8 cellular contexts compared by ENCODE assay signal in the genomic region with DNA sequence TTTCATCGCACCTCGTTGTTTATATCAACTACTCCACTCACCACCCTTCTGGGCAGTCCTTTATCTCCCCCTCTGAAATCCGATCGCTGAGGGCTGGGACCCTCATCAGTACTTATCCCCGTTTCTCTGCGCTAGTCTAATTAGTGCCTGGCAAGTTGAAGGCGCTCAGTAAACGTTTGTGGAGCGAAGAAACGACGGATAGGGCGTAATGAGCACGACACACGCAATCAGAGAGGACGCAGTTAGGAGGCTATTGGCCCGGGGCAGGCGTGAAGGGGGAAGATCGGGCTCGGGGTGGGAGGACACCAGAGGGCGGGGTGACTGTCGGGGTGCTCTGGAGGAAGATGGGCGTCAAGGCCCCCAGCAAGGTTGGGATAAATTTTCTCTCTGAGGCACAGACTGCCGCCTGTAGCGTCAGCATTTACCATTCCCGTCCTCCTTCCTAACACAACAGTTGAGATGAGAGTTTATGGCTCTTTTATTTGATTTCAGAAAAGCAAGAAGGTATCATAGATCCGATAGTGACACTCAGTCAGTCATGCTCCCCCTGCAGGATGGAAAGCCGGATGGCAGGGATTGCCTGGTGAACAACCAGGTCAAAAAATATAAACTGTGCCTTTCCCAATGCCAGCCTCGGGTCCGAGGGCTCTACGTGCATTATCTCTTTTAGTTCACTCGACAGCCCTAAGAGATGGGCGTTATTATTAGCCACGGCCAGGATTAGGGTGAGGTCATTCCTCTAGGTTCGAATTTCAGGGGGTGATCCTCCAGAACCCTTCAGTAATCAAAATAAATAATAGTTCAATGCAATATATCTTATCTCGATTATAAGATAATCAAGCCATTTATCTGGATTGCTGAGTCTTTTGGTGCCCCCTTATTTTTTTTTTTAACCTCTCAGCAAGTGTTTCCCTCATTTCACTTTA. TPM values are rescaled to one million over a fixed set of nuclear protein-coding genes. Genes with fewer than 3 reads are reported as not detected.
DNase-seq lines count a peak whose midpoint lies in the region; ATAC-seq and TF ChIP-seq lines count a peak whose summit lies in the region.

No MANE protein-coding gene starts in this region.

- DNase-seq in CD1c-positive myeloid dendritic cell (ENCODE audit: extremely low spot score) (peak; percentile 87), NCI-H128 (lab: John Stamatoyannopoulos, UW; ENCODE audit: unreplicated experiment) (peak; percentile 29), SW 1271 (lab: John Stamatoyannopoulos, UW) (peak; percentile 59 to 88), heart left ventricle (peak; percentile 82 to 90 (median 86)), posterior vena cava (ENCODE audit: low spot score) (peak; percentile 95), upper lobe of left lung (peak; percentile 82 to 88)
- peak; percentile 82 for DNase-seq in activated naive CD8-positive, alpha-beta T cell treated with anti-CD3 and anti-CD28 coated beads, Interleukin-2, amount 50 U/mL, for 24 hours

- H3K4me1 ChIP-seq in heart left ventricle: peaks cover 0 to 26% (median 14%) of the 10 kb centered on the region in 12 donors
- peaks cover 18 to 23% (median 20%) of the 10 kb centered on the region in 4 donors for H3K4me1 ChIP-seq in upper lobe of left lung

- H3K36me3 ChIP-seq in heart left ventricle: no peaks in the 10 kb centered on the region
- H3K36me3 ChIP-seq in upper lobe of left lung: no peaks in the 10 kb centered on the region

- TF ChIP-seq CTCF in heart left ventricle (IDR thresholded peaks at IDR 0.05): peak; percentile 73 to 96 (median 82)
- peak; percentile 76 to 90 (median 84) for TF ChIP-seq CTCF in upper lobe of left lung (IDR thresholded peaks at IDR 0.05)

- ATAC-seq in GM21737 (IDR thresholded peaks at IDR 0.05; ENCODE audit: unreplicated experiment): peak; percentile 46
- ATAC-seq in activated naive CD8-positive, alpha-beta T cell treated with anti-CD3 and anti-CD28 coated beads, Interleukin-2, amount 50 U/mL, for 24 hours: peak; percentile 90
- ATAC-seq in heart left ventricle: peak; percentile 73 to 84 (median 82)
- ATAC-seq in upper lobe of left lung (ENCODE audit: low FRiP score in 2 of 2): peak; percentile 93

- peak overlapping the region; percentile 38 to 75 (median 66) for H3K4me3 ChIP-seq in heart left ventricle
- peak overlapping the region; percentile 53 to 66 (median 58) for H3K4me3 ChIP-seq in upper lobe of left lung

- no peaks in the 10 kb centered on the region for H3K9me3 Mint-ChIP-seq in activated naive CD8-positive, alpha-beta T cell treated with anti-CD3 and anti-CD28 coated beads, Interleukin-2, amount 50 U/mL, for 24 hours

- whole genome bisulfite sequencing in heart left ventricle, 4 donors: 2% methylated on average over 35 of the region's 35 CpGs
- WGBS in upper lobe of left lung, 2 donors: 1 to 2% methylated on average over 31 to 35 of the region's 35 CpGs

- H3K27ac Mint-ChIP-seq in activated naive CD8-positive, alpha-beta T cell treated with anti-CD3 and anti-CD28 coated beads, Interleukin-2, amount 50 U/mL, for 24 hours: peak overlapping the region; percentile 99

- H3K27me3 ChIP-seq in heart left ventricle (no peaks in the 10 kb centered on the region), upper lobe of left lung (no peaks in the 10 kb centered on the region)

- TF ChIP-seq POLR2A in heart left ventricle (IDR thresholded peaks at IDR 0.05) (peak in 1 of 2 donors; percentile 29), upper lobe of left lung (IDR thresholded peaks at IDR 0.05) (no peak)

- H3K27me3 Mint-ChIP-seq in activated naive CD8-positive, alpha-beta T cell treated with anti-CD3 and anti-CD28 coated beads, Interleukin-2, amount 50 U/mL, for 24 hours: no peaks in the 10 kb centered on the region

- H3K27ac ChIP-seq in heart left ventricle (peak overlapping the region; percentile 90 to 100 (median 98)), upper lobe of left lung (peak overlapping the region; percentile 97 to 100 (median 98))

- peak overlapping the region; percentile 96 for H3K4me3 Mint-ChIP-seq in activated naive CD8-positive, alpha-beta T cell treated with anti-CD3 and anti-CD28 coated beads, Interleukin-2, amount 50 U/mL, for 24 hours

- peaks cover 24% of the 10 kb centered on the region for H3K4me1 Mint-ChIP-seq in activated naive CD8-positive, alpha-beta T cell treated with anti-CD3 and anti-CD28 coated beads, Interleukin-2, amount 50 U/mL, for 24 hours

- intact Hi-C loops in heart left ventricle (cut with DNase I): loop anchor here in 6 of 10 donors (1.0 to 2.0 kb wide), 5 partner anchors 18 to 94 kb away; a partner anchor contains a TSS
- intact Hi-C loops in posterior vena cava (cut with DNase I): no loop called here

- H3K9me3 ChIP-seq in heart left ventricle (no peaks in the 10 kb centered on the region), upper lobe of left lung (no peaks in the 10 kb centered on the region)

- TF ChIP-seq EP300 in upper lobe of left lung (IDR thresholded peaks at IDR 0.05): no peak

- H3K36me3 Mint-ChIP-seq in activated naive CD8-positive, alpha-beta T cell treated with anti-CD3 and anti-CD28 coated beads, Interleukin-2, amount 50 U/mL, for 24 hours (ENCODE audit: low read depth): no peaks in the 10 kb centered on the region

RNA-seq across cellular contexts. Expression of a gene that starts 9.5 kb away (rescaled TPM):
- 10 to 100 TPM in 1 of 9 donors, 1 to 10 TPM in 8; 2.2 to 16.2 (median 4.0) TPM for total RNA-seq in heart left ventricle
- 1 to 10 TPM; 5.6 to 8.7 TPM for polyA plus RNA-seq in heart left ventricle
- total RNA-seq in posterior vena cava: 10 to 100 TPM; 16.1 to 24.3 TPM
- total RNA-seq in upper lobe of left lung: 10 to 100 TPM in 2 of 6 donors, 1 to 10 TPM in 4; 6.5 to 24.2 (median 9.4) TPM

Comparison
In these comparisons a context has a peak if more than half of its experiments do, and no peak if none do; other contexts are left out.
1. Peak in every context shown above with its lines: DNase-seq, ATAC-seq, H3K4me3 ChIP-seq and H3K27ac ChIP-seq.
2. DNase-seq: peak in every context shown above with its lines; median percentile 95 in posterior vena cava; 87 in CD1c-positive myeloid dendritic cell; 86 in heart left ventricle; 85 in upper lobe of left lung; 82 in activated naive CD8-positive, alpha-beta T cell treated with anti-CD3 and anti-CD28 coated beads, Interleukin-2, amount 50 U/mL, for 24 hours; 74 in SW 1271; 29 in NCI-H128.
3. intact Hi-C loops: an anchor here in heart left ventricle (1.0 to 2.0 kb wide); none called in posterior vena cava.